In genomic region chr19:3510727-3511126, GRCh38 we compare ENCODE assay signal across 26 cellular contexts. TPM values are rescaled to one million over a fixed set of nuclear protein-coding genes. Genes with fewer than 3 reads are reported as not detected.
DNase-seq lines count a peak whose midpoint lies in the region; ATAC-seq and TF ChIP-seq lines count a peak whose summit lies in the region.
"Had no signal": no experiment of that assay in that cellular context is flagged by ENCODE, and none has a peak within 500 bp of the region (broad histone marks: within the 10 kb centered on the region; RNA-seq: fewer than 3 reads in every experiment).

No MANE protein-coding gene starts in this region.

- POLR2A ChIA-PET in CD4-positive, alpha-beta T cell (lab: Charles Lee), result no interaction called here
- POLR2A ChIA-PET in naive thymus-derived CD8-positive, alpha-beta T cell (lab: Charles Lee), result no interaction called here

- DNase-seq in CD4-positive, alpha-beta T cell, result no peak
- DNase-seq in NT2/D1 (ENCODE audit: low read depth, low spot score) (no peak), neuronal stem cell (ENCODE audit: low spot score) (no peak), DMS114 treated with DMSO at 0.1 percent for 48 hours (lab: John Stamatoyannopoulos, UW; ENCODE audit: unreplicated experiment) (no peak), AG08395 (ENCODE audit: low spot score) (no peak)
- DNase-seq in central memory CD8-positive, alpha-beta T cell (ENCODE audit: low spot score in 2 of 2), result no peak
- no peak for DNase-seq in naive thymus-derived CD8-positive, alpha-beta T cell
- DNase-seq: CD4-positive, CD25-positive, alpha-beta regulatory T cell; DMS53; GDM1; GOT3; HCEC 1CT; KBM-7; MM.1S; NCI-H1694; NCI-H2029 treated with DMSO at 0.1 percent for 48 hours; NCI-H526 treated with DMSO at 0.1 percent for 48 hours; SK-N-SH; SW 1271 had no signal

- no peak overlapping the region for H4K91ac ChIP-seq in neuronal stem cell (ENCODE audit: low read depth, low read length, poor library complexity)

- no peak overlapping the region for H3K18ac ChIP-seq in neuronal stem cell (ENCODE audit: low read length)

- no peaks in the 10 kb centered on the region for H3K27me3 Mint-ChIP-seq in CD4-positive, alpha-beta T cell
- no peaks in the 10 kb centered on the region for H3K27me3 Mint-ChIP-seq in central memory CD8-positive, alpha-beta T cell
- H3K27me3 Mint-ChIP-seq in naive thymus-derived CD8-positive, alpha-beta T cell, result no peaks in the 10 kb centered on the region
- H3K27me3 Mint-ChIP-seq: CD4-positive, CD25-positive, alpha-beta regulatory T cell had no signal

- no CpG with 5 or more reads among the region's 22 CpGs for WGBS in neuronal stem cell (ENCODE audit: extremely low coverage in 2 of 2, insufficient read length in 2 of 2, insufficient replicate concordance in 1 of 2), 2 donors

- H3K9me3 Mint-ChIP-seq in CD4-positive, alpha-beta T cell, result no peaks in the 10 kb centered on the region
- no peaks in the 10 kb centered on the region for H3K9me3 Mint-ChIP-seq in central memory CD8-positive, alpha-beta T cell
- H3K9me3 Mint-ChIP-seq in naive thymus-derived CD8-positive, alpha-beta T cell, result no peaks in the 10 kb centered on the region

- no peak overlapping the region for H3K4ac ChIP-seq in neuronal stem cell (ENCODE audit: low read length)

- no peak overlapping the region for H2AK5ac ChIP-seq in neuronal stem cell (ENCODE audit: low read depth, low read length)

- H3K4me3 ChIP-seq in NT2/D1 (ENCODE audit: insufficient read length, low read depth) (no peak overlapping the region), neuronal stem cell (ENCODE audit: low read length in 2 of 2) (no peak overlapping the region)
- H3K4me3 ChIP-seq: BLaER1, GM12878 had no signal

- no peak for ATAC-seq in CD4-positive, alpha-beta T cell (ENCODE audit: poor library complexity)
- ATAC-seq in central memory CD8-positive, alpha-beta T cell (replicated peaks; ENCODE audit: extremely low read depth, poor library complexity, severe bottlenecking), result no peak
- ATAC-seq in naive thymus-derived CD8-positive, alpha-beta T cell, result no peak
- no peak for ATAC-seq in GM19023 (IDR thresholded peaks at IDR 0.05; ENCODE audit: unreplicated experiment)
- ATAC-seq: GM12878, Panc1 had no signal

- intact Hi-C loops in CD4-positive, alpha-beta T cell (cut with DNase I, micrococcal nuclease), result no loop called here

- H3K36me3 Mint-ChIP-seq in CD4-positive, alpha-beta T cell (ENCODE audit: low read depth), result peaks cover 42% of the 10 kb centered on the region
- H3K36me3 Mint-ChIP-seq in central memory CD8-positive, alpha-beta T cell (ENCODE audit: insufficient read depth), result peaks cover 17% of the 10 kb centered on the region
- peaks cover 0 to 17% (median 0%) of the 10 kb centered on the region in 3 donors for H3K36me3 Mint-ChIP-seq in naive thymus-derived CD8-positive, alpha-beta T cell
- H3K36me3 Mint-ChIP-seq: CD4-positive, CD25-positive, alpha-beta regulatory T cell had no signal

- no peak overlapping the region for H3K27ac ChIP-seq in CD4-positive, alpha-beta T cell (ENCODE audit: low read depth, low read length)
- no peak overlapping the region for H3K27ac ChIP-seq in neuronal stem cell (replicated peaks; ENCODE audit: low read length)
- H3K27ac ChIP-seq: 22Rv1, BLaER1 had no signal

- H3K9me3 ChIP-seq in CD4-positive, alpha-beta T cell (ENCODE audit: control insufficient read depth, low read length), result no peaks in the 10 kb centered on the region
- H3K9me3 ChIP-seq in NT2/D1 (ENCODE audit: insufficient read depth, low read length), result no peaks in the 10 kb centered on the region
- H3K9me3 ChIP-seq in neuronal stem cell (replicated peaks in 1 of 2; ENCODE audit: control insufficient read depth in 2 of 2, insufficient read depth in 1 of 2, low read depth in 1 of 2, low read length in 2 of 2), result no peaks in the 10 kb centered on the region
- H3K9me3 ChIP-seq: BLaER1, SK-N-SH had no signal

- peak overlapping the region; percentile 10 for H3K9ac ChIP-seq in NT2/D1 (ENCODE audit: insufficient read length, low read depth)
- H3K9ac ChIP-seq in neuronal stem cell (ENCODE audit: low read depth, low read length, poor library complexity), result no peak overlapping the region
- H3K9ac ChIP-seq: BLaER1, SK-N-SH had no signal

- CTCF ChIA-PET in CD4-positive, alpha-beta T cell (lab: Charles Lee), result no interaction called here

- H3K4me2 ChIP-seq in neuronal stem cell (ENCODE audit: insufficient read depth, low read length, poor library complexity, severe bottlenecking), result no peak overlapping the region
- H3K4me2 ChIP-seq: BLaER1 had no signal

- H2BK120ac ChIP-seq in neuronal stem cell (ENCODE audit: low read depth, low read length), result no peak overlapping the region

- peak overlapping the region; percentile 56 for H3K14ac ChIP-seq in neuronal stem cell (ENCODE audit: low read length)

- H3K4me1 ChIP-seq in NT2/D1 (ENCODE audit: insufficient read depth, insufficient read length) (peaks cover 32% of the 10 kb centered on the region), neuronal stem cell (ENCODE audit: control insufficient read depth in 2 of 2, insufficient read depth in 1 of 2, low read depth in 1 of 2, low read length in 2 of 2) (peaks cover 5 to 7% of the 10 kb centered on the region in 2 donors)

- H3K79me1 ChIP-seq in neuronal stem cell (ENCODE audit: low read depth, low read length), result peaks cover 64% of the 10 kb centered on the region

- H2BK5ac ChIP-seq in neuronal stem cell (ENCODE audit: low read length), result no peak overlapping the region

- H3K23ac ChIP-seq in neuronal stem cell (ENCODE audit: low read depth, low read length, poor library complexity), result no peak overlapping the region

- H3K36me3 ChIP-seq in NT2/D1 (ENCODE audit: insufficient read depth, insufficient read length, low read length) (peaks cover 70% of the 10 kb centered on the region), neuronal stem cell (replicated peaks in 1 of 2; ENCODE audit: control insufficient read depth in 2 of 2, insufficient read depth in 2 of 2, low read length in 2 of 2) (peaks cover 23 to 74% of the 10 kb centered on the region in 2 donors)

- H3K27ac Mint-ChIP-seq in CD4-positive, alpha-beta T cell, result no peak overlapping the region
- H3K27ac Mint-ChIP-seq in central memory CD8-positive, alpha-beta T cell (ENCODE audit: low read depth), result no peak overlapping the region
- no peak overlapping the region for H3K27ac Mint-ChIP-seq in naive thymus-derived CD8-positive, alpha-beta T cell
- H3K27ac Mint-ChIP-seq: CD4-positive, CD25-positive, alpha-beta regulatory T cell had no signal

- H2AFZ ChIP-seq in neuronal stem cell (ENCODE audit: low read length), result no peak overlapping the region

- no peaks in the 10 kb centered on the region for H3K27me3 ChIP-seq in CD4-positive, alpha-beta T cell (ENCODE audit: control insufficient read depth, insufficient read depth, low read length)
- no peaks in the 10 kb centered on the region for H3K27me3 ChIP-seq in NT2/D1 (ENCODE audit: insufficient read depth, insufficient read length)
- H3K27me3 ChIP-seq in neuronal stem cell (ENCODE audit: control insufficient read depth in 3 of 3, insufficient read depth in 3 of 3, low read depth in 1 of 3, low read length in 3 of 3), result no peaks in the 10 kb centered on the region
- H3K27me3 ChIP-seq: BLaER1 had no signal

- peaks cover 54% of the 10 kb centered on the region for H3K4me1 Mint-ChIP-seq in CD4-positive, alpha-beta T cell (ENCODE audit: low read depth)
- peaks cover 64% of the 10 kb centered on the region for H3K4me1 Mint-ChIP-seq in central memory CD8-positive, alpha-beta T cell
- peaks cover 27 to 75% (median 60%) of the 10 kb centered on the region in 4 donors for H3K4me1 Mint-ChIP-seq in naive thymus-derived CD8-positive, alpha-beta T cell

- no peak overlapping the region for H2BK15ac ChIP-seq in neuronal stem cell (ENCODE audit: low read length)

- no peak for TF ChIP-seq CTCF in CD4-positive, alpha-beta T cell (IDR thresholded peaks at IDR 0.05)

- H4K8ac ChIP-seq in neuronal stem cell (ENCODE audit: low read depth, low read length), result no peak overlapping the region

- no peak overlapping the region for H2BK12ac ChIP-seq in neuronal stem cell (ENCODE audit: low read length)

- peak overlapping the region; percentile 11 for H3K4me3 Mint-ChIP-seq in CD4-positive, alpha-beta T cell
- H3K4me3 Mint-ChIP-seq in central memory CD8-positive, alpha-beta T cell, result peak overlapping the region; percentile 62
- H3K4me3 Mint-ChIP-seq in naive thymus-derived CD8-positive, alpha-beta T cell, result no peak overlapping the region

RNA-seq across cellular contexts. Expression of gene FZR1, which starts 4.6 kb away (rescaled TPM):
- 100 to 1,000 TPM; 109 to 116 TPM for total RNA-seq in CD4-positive, alpha-beta T cell
- polyA plus RNA-seq in neuronal stem cell (2013, experiment 1 of 2), result 41.4 TPM
- polyA plus RNA-seq in neuronal stem cell (2013, experiment 2 of 2), result 37.0 TPM
- total RNA-seq in naive thymus-derived CD8-positive, alpha-beta T cell, result 10 to 100 TPM; 61.2 to 65.1 TPM
- 10 to 100 TPM in 1 of 3 donors, 1 to 10 TPM in 2; 8.1 to 11.8 (median 9.5) TPM for polyA plus RNA-seq in naive thymus-derived CD8-positive, alpha-beta T cell

RNA-seq across cellular contexts. Expression of gene DOHH, which starts 10.3 kb away (rescaled TPM):
- 1 to 10 TPM; 3.9 to 4.7 TPM for total RNA-seq in CD4-positive, alpha-beta T cell
- 3.9 TPM for polyA plus RNA-seq in neuronal stem cell (2013, experiment 1 of 2)
- 3.7 TPM for polyA plus RNA-seq in neuronal stem cell (2013, experiment 2 of 2)
- total RNA-seq in naive thymus-derived CD8-positive, alpha-beta T cell, result 1 to 10 TPM; 6.5 to 6.6 TPM
- 10 to 100 TPM in 1 of 3 donors, 1 to 10 TPM in 2; 6.9 to 15.5 (median 7.8) TPM for polyA plus RNA-seq in naive thymus-derived CD8-positive, alpha-beta T cell

RNA-seq across cellular contexts. Expression of gene SMIM44, which starts 27.5 kb away (rescaled TPM):
- not detected for total RNA-seq in CD4-positive, alpha-beta T cell
- not detected for polyA plus RNA-seq in neuronal stem cell (2013, experiment 1 of 2)
- not detected for polyA plus RNA-seq in neuronal stem cell (2013, experiment 2 of 2)
- not detected for total RNA-seq in naive thymus-derived CD8-positive, alpha-beta T cell
- not detected for polyA plus RNA-seq in naive thymus-derived CD8-positive, alpha-beta T cell
- total RNA-seq: CD4-positive, CD25-positive, alpha-beta regulatory T cell; GM12878; NCI-H460; OCI-LY7 had no signal
- polyA plus RNA-seq: CD4-positive, CD25-positive, alpha-beta regulatory T cell; GM12878; SK-N-SH had no signal

RNA-seq across cellular contexts. Expression of gene TEKTIP1, which starts 28.2 kb away (rescaled TPM):
- 1 to 10 TPM; 5.7 to 6.0 TPM for total RNA-seq in CD4-positive, alpha-beta T cell
- polyA plus RNA-seq in neuronal stem cell (2013, experiment 1 of 2), result 0.07 TPM
- 0.07 TPM for polyA plus RNA-seq in neuronal stem cell (2013, experiment 2 of 2)
- 10 to 100 TPM in 1 of 2 experiments, 1 to 10 TPM in 1; 8.8 to 12.5 TPM for total RNA-seq in naive thymus-derived CD8-positive, alpha-beta T cell
- polyA plus RNA-seq in naive thymus-derived CD8-positive, alpha-beta T cell, result under 1 TPM in 1 of 3 donors, not detected in 2; 0.45 TPM
- total RNA-seq: NCI-H460 had no signal

RNA-seq across cellular contexts. Expression of gene SMIM24, which starts 30.4 kb away (rescaled TPM):
- total RNA-seq in CD4-positive, alpha-beta T cell, result not detected
- polyA plus RNA-seq in neuronal stem cell (2013, experiment 1 of 2), result 1.5 TPM
- polyA plus RNA-seq in neuronal stem cell (2013, experiment 2 of 2), result 1.3 TPM
- not detected for total RNA-seq in naive thymus-derived CD8-positive, alpha-beta T cell
- polyA plus RNA-seq in naive thymus-derived CD8-positive, alpha-beta T cell, result under 1 TPM; 0.43 to 0.57 (median 0.53) TPM
- total RNA-seq: NCI-H460 had no signal
- polyA plus RNA-seq: CD4-positive, CD25-positive, alpha-beta regulatory T cell had no signal

Comparison
In these comparisons a context has a peak if more than half of its experiments do, and no peak if none do; other contexts are left out.
1. H3K4me3 Mint-ChIP-seq: peak in CD4-positive, alpha-beta T cell (single experiment) and central memory CD8-positive, alpha-beta T cell (single experiment); none in naive thymus-derived CD8-positive, alpha-beta T cell (0 of 10).